Comparison of ENCODE assay signal across 7 cellular contexts in genomic region chrX:15269618-15270521, GRCh38.
DNase-seq lines count a peak whose midpoint lies in the region; ATAC-seq and TF ChIP-seq lines count a peak whose summit lies in the region.

Gene ASB9 (minus strand): TSS chrX:15270083. CDS start chrX:15269874, 209 bp downstream.

- H3K36me3 ChIP-seq in mucosa of rectum (ENCODE audit: control insufficient read depth in 2 of 2, insufficient read depth in 2 of 2, low read length in 2 of 2), result no peaks in the 10 kb centered on the region

- H3K27ac ChIP-seq in mucosa of rectum (ENCODE audit: low read depth in 2 of 2, low read length in 2 of 2), result peak within 1 kb of the TSS; percentile 41 to 48

- DNase-seq in GM03348 (ENCODE audit: low spot score) (peak; percentile 55), NCI-H82 treated with DMSO at 0.1 percent for 48 hours (lab: John Stamatoyannopoulos, UW; ENCODE audit: unreplicated experiment) (no peak)
- peak; percentile 0 for DNase-seq in effector CD8-positive, alpha-beta T cell (lab: John Stamatoyannopoulos, UW)

- ATAC-seq in HG03139 (IDR thresholded peaks at IDR 0.05; ENCODE audit: unreplicated experiment) (peak; percentile 58), SK-N-SH treated with all-trans-retinoic acid at 6 μM for 48 hours (peak; percentile 92), HG03565 (IDR thresholded peaks at IDR 0.05; ENCODE audit: unreplicated experiment) (no peak)

- H3K9me3 ChIP-seq in mucosa of rectum (ENCODE audit: control insufficient read depth in 2 of 2, low read length in 2 of 2), result no peaks in the 10 kb centered on the region

- no peak within 1 kb of the TSS for H3K9ac ChIP-seq in mucosa of rectum (ENCODE audit: low read depth in 1 of 2, low read length in 2 of 2)

- no peaks in the 10 kb centered on the region for H3K4me1 ChIP-seq in mucosa of rectum (ENCODE audit: control insufficient read depth in 2 of 2, insufficient read depth in 2 of 2, low read length in 2 of 2)

- H3K4me3 ChIP-seq in mucosa of rectum (ENCODE audit: low read length in 2 of 2), result peak within 1 kb of the TSS; percentile 30 to 35

- peaks cover 0 to 3% of the 10 kb centered on the region in 2 donors for H3K27me3 ChIP-seq in mucosa of rectum (ENCODE audit: control insufficient read depth in 2 of 2, insufficient read depth in 2 of 2, low read length in 2 of 2)

TF ChIP-seq in SK-N-SH treated with all-trans-retinoic acid at 6 μM for 48 hours, 23 proteins besides CTCF, POLR2A, EP300 and RAD21:
- TF ChIP-seq ISL1 (CRISPR knock-in tag; IDR thresholded peaks at IDR 0.05) (no peak), PPARA (CRISPR knock-in tag; IDR thresholded peaks at IDR 0.05; ENCODE audit: borderline replicate concordance) (no peak), ZFP3 (CRISPR knock-in tag; IDR thresholded peaks at IDR 0.05) (no peak), ZFP30 (CRISPR knock-in tag; IDR thresholded peaks at IDR 0.05) (no peak), OSR1 (CRISPR knock-in tag; IDR thresholded peaks at IDR 0.05) (no peak), RARB (CRISPR knock-in tag; IDR thresholded peaks at IDR 0.05) (no peak), ARNTL (CRISPR knock-in tag; IDR thresholded peaks at IDR 0.05; ENCODE audit: borderline replicate concordance, low read depth) (no peak), ZNF8 (CRISPR knock-in tag; IDR thresholded peaks at IDR 0.05) (no peak), TOX (CRISPR knock-in tag; IDR thresholded peaks at IDR 0.05; ENCODE audit: borderline replicate concordance) (no peak), TSHZ2 (CRISPR knock-in tag; IDR thresholded peaks at IDR 0.05) (no peak), CSDC2 (CRISPR knock-in tag; IDR thresholded peaks at IDR 0.05) (no peak), ZC3H10 (CRISPR knock-in tag; IDR thresholded peaks at IDR 0.05) (no peak), CREB5 (CRISPR knock-in tag; IDR thresholded peaks at IDR 0.05; ENCODE audit: low read depth) (no peak), TCF4 (CRISPR knock-in tag; IDR thresholded peaks at IDR 0.05; ENCODE audit: borderline replicate concordance) (no peak), BACH2 (CRISPR knock-in tag; IDR thresholded peaks at IDR 0.05; ENCODE audit: borderline replicate concordance) (no peak), CSRNP3 (CRISPR knock-in tag; IDR thresholded peaks at IDR 0.05) (no peak), ZNF70 (CRISPR knock-in tag; IDR thresholded peaks at IDR 0.05) (no peak), ESRRG (CRISPR knock-in tag; IDR thresholded peaks at IDR 0.05) (no peak)
